ENCODE assay signal across 19 cellular contexts in genomic region chr1:32770741-32771548, GRCh38. TPM values are rescaled to one million over a fixed set of nuclear protein-coding genes. Genes with fewer than 3 reads are reported as not detected.
DNase-seq lines count a peak whose midpoint lies in the region; ATAC-seq and TF ChIP-seq lines count a peak whose summit lies in the region.
"Had no signal": no experiment of that assay in that cellular context is flagged by ENCODE, and none has a peak within 500 bp of the region (broad histone marks: within the 10 kb centered on the region; RNA-seq: fewer than 3 reads in every experiment).

No MANE protein-coding gene starts in this region.

- H2BK12ac ChIP-seq in neuronal stem cell (ENCODE audit: low read length): no peak overlapping the region

- ATAC-seq in activated CD8-positive, alpha-beta T cell treated with anti-CD3 and anti-CD28 coated beads, Interleukin-2, amount 10 ng/mL, durations not matched to agents 7 days and 5 days: no peak
- ATAC-seq in activated CD8-positive, alpha-beta T cell treated with anti-CD3 and anti-CD28 coated beads for 36 hours: no peak
- ATAC-seq in GM23338 (no peak), HG03457 (IDR thresholded peaks at IDR 0.05; ENCODE audit: unreplicated experiment) (no peak)

- H3K9me3 ChIP-seq in neuronal stem cell (replicated peaks in 1 of 2; ENCODE audit: control insufficient read depth in 2 of 2, insufficient read depth in 1 of 2, low read depth in 1 of 2, low read length in 2 of 2): peaks cover 0 to 1% of the 10 kb centered on the region in 2 donors
- H3K9me3 ChIP-seq: SJSA1 had no signal

- no peak overlapping the region for H3K14ac ChIP-seq in neuronal stem cell (ENCODE audit: low read length)

- no peak overlapping the region for H3K4me3 ChIP-seq in GM23338
- no peak overlapping the region for H3K4me3 ChIP-seq in neuronal stem cell (ENCODE audit: low read length in 2 of 2)
- H3K4me3 ChIP-seq: SJSA1 had no signal

- no peak overlapping the region for H2BK15ac ChIP-seq in neuronal stem cell (ENCODE audit: low read length)

- peak overlapping the region; percentile 46 for H3K27ac Mint-ChIP-seq in activated CD8-positive, alpha-beta T cell treated with anti-CD3 and anti-CD28 coated beads, Interleukin-2, amount 10 ng/mL, durations not matched to agents 7 days and 5 days
- no peak overlapping the region for H3K27ac Mint-ChIP-seq in activated CD8-positive, alpha-beta T cell treated with anti-CD3 and anti-CD28 coated beads for 36 hours
- H3K27ac Mint-ChIP-seq in GM23338 (no peak overlapping the region), chondrocyte (ENCODE audit: unreplicated experiment) (peak overlapping the region; percentile 32)
- H3K27ac Mint-ChIP-seq: CD14-positive monocyte had no signal

- no peak overlapping the region for H4K8ac ChIP-seq in neuronal stem cell (ENCODE audit: low read depth, low read length)

- H3K4me3 Mint-ChIP-seq in activated CD8-positive, alpha-beta T cell treated with anti-CD3 and anti-CD28 coated beads, Interleukin-2, amount 10 ng/mL, durations not matched to agents 7 days and 5 days: no peak overlapping the region
- no peak overlapping the region for H3K4me3 Mint-ChIP-seq in activated CD8-positive, alpha-beta T cell treated with anti-CD3 and anti-CD28 coated beads for 36 hours
- H3K4me3 Mint-ChIP-seq in GM23338: no peak overlapping the region
- no peak overlapping the region for H3K4me3 Mint-ChIP-seq in chondrocyte (ENCODE audit: unreplicated experiment)
- H3K4me3 Mint-ChIP-seq: CD14-positive monocyte had no signal

- no peak overlapping the region for H4K91ac ChIP-seq in neuronal stem cell (ENCODE audit: low read depth, low read length, poor library complexity)

- TF ChIP-seq CTCF in activated CD8-positive, alpha-beta T cell treated with anti-CD3 and anti-CD28 coated beads for 36 hours (IDR thresholded peaks at IDR 0.05): no peak
- TF ChIP-seq CTCF in GM23338 (conservative IDR thresholded peaks at IDR 0.05; ENCODE audit: low read depth in 2 of 2) (peak in 1 of 2 experiments; percentile 45; a peak in 2 of 4 replicates), chondrocyte (IDR thresholded peaks at IDR 0.05) (no peak)

- no peaks in the 10 kb centered on the region for H3K9me2 ChIP-seq in GM23338 (ENCODE audit: insufficient read depth)

- H3K9me3 Mint-ChIP-seq in activated CD8-positive, alpha-beta T cell treated with anti-CD3 and anti-CD28 coated beads, Interleukin-2, amount 10 ng/mL, durations not matched to agents 7 days and 5 days (ENCODE audit: insufficient read depth): no peaks in the 10 kb centered on the region
- no peaks in the 10 kb centered on the region for H3K9me3 Mint-ChIP-seq in activated CD8-positive, alpha-beta T cell treated with anti-CD3 and anti-CD28 coated beads for 36 hours
- H3K9me3 Mint-ChIP-seq in GM23338 (no peaks in the 10 kb centered on the region), chondrocyte (ENCODE audit: low read depth) (no peaks in the 10 kb centered on the region)
- H3K9me3 Mint-ChIP-seq: CD14-positive monocyte had no signal

- no peak overlapping the region for H3K4ac ChIP-seq in neuronal stem cell (ENCODE audit: low read length)

- H2BK5ac ChIP-seq in neuronal stem cell (ENCODE audit: low read length): no peak overlapping the region

- H3K27ac ChIP-seq in GM23338 (ENCODE audit: low read depth) (no peak overlapping the region), neuronal stem cell (replicated peaks; ENCODE audit: low read length) (no peak overlapping the region)
- H3K27ac ChIP-seq: SJSA1 had no signal

- peaks cover 4% of the 10 kb centered on the region for H3K79me1 ChIP-seq in neuronal stem cell (ENCODE audit: low read depth, low read length)

- H3K27me3 Mint-ChIP-seq in activated CD8-positive, alpha-beta T cell treated with anti-CD3 and anti-CD28 coated beads, Interleukin-2, amount 10 ng/mL, durations not matched to agents 7 days and 5 days (ENCODE audit: low read depth): no peaks in the 10 kb centered on the region
- H3K27me3 Mint-ChIP-seq in activated CD8-positive, alpha-beta T cell treated with anti-CD3 and anti-CD28 coated beads for 36 hours: no peaks in the 10 kb centered on the region
- H3K27me3 Mint-ChIP-seq in GM23338 (ENCODE audit: insufficient read depth, low read depth, poor library complexity) (peaks cover 24% of the 10 kb centered on the region), chondrocyte (ENCODE audit: low read depth) (no peaks in the 10 kb centered on the region)

- intact Hi-C loops in activated CD8-positive, alpha-beta T cell treated with anti-CD3 and anti-CD28 coated beads for 36 hours (cut with micrococcal nuclease): no loop called here

- H3K4me2 ChIP-seq in GM23338 (no peak overlapping the region), neuronal stem cell (ENCODE audit: insufficient read depth, low read length, poor library complexity, severe bottlenecking) (no peak overlapping the region)

- H3K79me2 ChIP-seq in GM23338 (replicated peaks; ENCODE audit: insufficient read depth): peaks cover 23% of the 10 kb centered on the region

- H3F3A ChIP-seq in GM23338 (replicated peaks; ENCODE audit: low read depth): peaks cover 38% of the 10 kb centered on the region

- H2AFZ ChIP-seq in GM23338 (no peak overlapping the region), neuronal stem cell (ENCODE audit: low read length) (no peak overlapping the region)

- peaks cover 13% of the 10 kb centered on the region for H3K36me3 Mint-ChIP-seq in activated CD8-positive, alpha-beta T cell treated with anti-CD3 and anti-CD28 coated beads, Interleukin-2, amount 10 ng/mL, durations not matched to agents 7 days and 5 days (ENCODE audit: low read depth)
- H3K36me3 Mint-ChIP-seq in activated CD8-positive, alpha-beta T cell treated with anti-CD3 and anti-CD28 coated beads for 36 hours (ENCODE audit: low read depth): peaks cover 17% of the 10 kb centered on the region
- H3K36me3 Mint-ChIP-seq in GM23338 (ENCODE audit: low read depth): peaks cover 56% of the 10 kb centered on the region
- peaks cover 11% of the 10 kb centered on the region for H3K36me3 Mint-ChIP-seq in chondrocyte (ENCODE audit: low read depth)

- H3K9ac ChIP-seq in neuronal stem cell (ENCODE audit: low read depth, low read length, poor library complexity): peak overlapping the region; percentile 15

- DNase-seq in activated CD8-positive, alpha-beta T cell treated with anti-CD3 and anti-CD28 coated beads, Interleukin-2, amount 10 ng/mL, durations not matched to agents 7 days and 5 days: no peak
- no peak for DNase-seq in activated CD8-positive, alpha-beta T cell treated with anti-CD3 and anti-CD28 coated beads for 36 hours
- DNase-seq in GM23338 (ENCODE audit: low spot score) (no peak), chondrocyte (ENCODE audit: low spot score) (peak; percentile 71), neuronal stem cell (ENCODE audit: low spot score) (no peak), H4 (ENCODE audit: low spot score) (no peak)
- DNase-seq in stimulated activated CD4-positive, alpha-beta T cell treated with anti-CD3 and anti-CD28 coated beads, Interleukin-15, amount 100 ng/mL, for 24 hours: no peak
- DNase-seq: 8988T, COR-L47, DMS79 treated with DMSO at 0.1 percent for 48 hours, MV-4-11, NCI-H1436 treated with DMSO at 0.1 percent for 48 hours, NCI-H2081, NCI-H2227 treated with DMSO at 0.1 percent for 48 hours, NCI-H524 treated with DMSO at 0.1 percent for 48 hours, OCI-M1 had no signal

- H3K23ac ChIP-seq in neuronal stem cell (ENCODE audit: low read depth, low read length, poor library complexity): no peak overlapping the region

- no peak overlapping the region for H2AK5ac ChIP-seq in neuronal stem cell (ENCODE audit: low read depth, low read length)

- H3K18ac ChIP-seq in neuronal stem cell (ENCODE audit: low read length): no peak overlapping the region

- CTCF ChIA-PET in activated CD8-positive, alpha-beta T cell treated with anti-CD3 and anti-CD28 coated beads, Interleukin-2, amount 10 ng/mL, durations not matched to agents 7 days and 5 days (lab: Charles Lee): interaction anchor here (0.7 to 6.3 kb wide), 3 partner anchors 57 to 251 kb away, joined by 4 to 142 read pairs (median 19); no protein-coding TSS in a partner anchor
- CTCF ChIA-PET in activated CD8-positive, alpha-beta T cell treated with anti-CD3 and anti-CD28 coated beads for 36 hours (lab: Charles Lee): interaction anchor here (1.0 to 13.2 kb wide), 2 partner anchors 25 to 60 kb away, joined by 3 to 197 read pairs; no protein-coding TSS in a partner anchor

- peaks cover 26% of the 10 kb centered on the region for H3K4me1 ChIP-seq in GM23338 (ENCODE audit: insufficient read depth)
- peaks cover 10 to 18% of the 10 kb centered on the region in 2 donors for H3K4me1 ChIP-seq in neuronal stem cell (ENCODE audit: control insufficient read depth in 2 of 2, insufficient read depth in 1 of 2, low read depth in 1 of 2, low read length in 2 of 2)

- peaks cover 12% of the 10 kb centered on the region for H3K36me3 ChIP-seq in GM23338 (ENCODE audit: insufficient read depth)
- peaks cover 34 to 64% of the 10 kb centered on the region in 2 donors for H3K36me3 ChIP-seq in neuronal stem cell (replicated peaks in 1 of 2; ENCODE audit: control insufficient read depth in 2 of 2, insufficient read depth in 2 of 2, low read length in 2 of 2)

- POLR2A ChIA-PET in activated CD8-positive, alpha-beta T cell treated with anti-CD3 and anti-CD28 coated beads, Interleukin-2, amount 10 ng/mL, durations not matched to agents 7 days and 5 days (lab: Charles Lee): no interaction called here
- POLR2A ChIA-PET in activated CD8-positive, alpha-beta T cell treated with anti-CD3 and anti-CD28 coated beads for 36 hours (lab: Charles Lee): interaction anchor here (1.6 kb wide), 1 partner anchor 21 kb away, joined by 4 read pairs; no protein-coding TSS in a partner anchor

- H2BK120ac ChIP-seq in neuronal stem cell (ENCODE audit: low read depth, low read length): no peak overlapping the region

- no CpG with 5 or more reads among the region's 18 CpGs for WGBS in neuronal stem cell (ENCODE audit: extremely low coverage in 2 of 2, insufficient read length in 2 of 2, insufficient replicate concordance in 1 of 2), 2 donors

- no peaks in the 10 kb centered on the region for H3K27me3 ChIP-seq in GM23338 (ENCODE audit: insufficient read depth)
- H3K27me3 ChIP-seq in neuronal stem cell (ENCODE audit: control insufficient read depth in 3 of 3, insufficient read depth in 3 of 3, low read depth in 1 of 3, low read length in 3 of 3): peaks cover 0 to 3% (median 0%) of the 10 kb centered on the region in 3 experiments
- H3K27me3 ChIP-seq: SJSA1 had no signal

- H3K4me1 Mint-ChIP-seq in activated CD8-positive, alpha-beta T cell treated with anti-CD3 and anti-CD28 coated beads, Interleukin-2, amount 10 ng/mL, durations not matched to agents 7 days and 5 days (ENCODE audit: low read depth): peaks cover 21% of the 10 kb centered on the region
- peaks cover 14% of the 10 kb centered on the region for H3K4me1 Mint-ChIP-seq in activated CD8-positive, alpha-beta T cell treated with anti-CD3 and anti-CD28 coated beads for 36 hours (ENCODE audit: low read depth)
- H3K4me1 Mint-ChIP-seq in GM23338: peaks cover 51% of the 10 kb centered on the region
- H3K4me1 Mint-ChIP-seq in chondrocyte (ENCODE audit: low read depth): peaks cover 56% of the 10 kb centered on the region

- H4K20me1 ChIP-seq in GM23338 (replicated peaks; ENCODE audit: insufficient read depth): peaks cover 30% of the 10 kb centered on the region

RNA-seq across cellular contexts. Expression of gene YARS1, which starts 46.2 kb away (rescaled TPM):
- 100 to 1,000 TPM; 175 to 189 TPM for total RNA-seq in activated CD8-positive, alpha-beta T cell treated with anti-CD3 and anti-CD28 coated beads, Interleukin-2, amount 10 ng/mL, durations not matched to agents 7 days and 5 days
- 100 to 1,000 TPM; 231 to 238 TPM for total RNA-seq in activated CD8-positive, alpha-beta T cell treated with anti-CD3 and anti-CD28 coated beads for 36 hours
- 158 and 182 TPM in 2 replicates for total RNA-seq in GM23338 (2014; rRNA removed; shearing (Covaris generic))
- polyA plus RNA-seq in GM23338 (2016; fragmentation: Nextera tagmentation; extraction: Ambion mirVana): 132 and 134 TPM in 2 replicates
- total RNA-seq in chondrocyte: 52.2 to 160 TPM (median 147 TPM) in 3 replicates
- 47.5 TPM for polyA plus RNA-seq in neuronal stem cell (2013, experiment 1 of 2)
- 49.0 TPM for polyA plus RNA-seq in neuronal stem cell (2013, experiment 2 of 2)
- 136 and 168 TPM in 2 replicates for total RNA-seq in H4 (2014; rRNA removed; shearing (Covaris generic))

RNA-seq across cellular contexts. Expression of gene S100PBP, which starts 46.5 kb away (rescaled TPM):
- 10 to 100 TPM; 78.3 to 78.9 TPM for total RNA-seq in activated CD8-positive, alpha-beta T cell treated with anti-CD3 and anti-CD28 coated beads, Interleukin-2, amount 10 ng/mL, durations not matched to agents 7 days and 5 days
- 10 to 100 TPM; 25.7 to 27.3 TPM for total RNA-seq in activated CD8-positive, alpha-beta T cell treated with anti-CD3 and anti-CD28 coated beads for 36 hours
- total RNA-seq in GM23338 (2014; rRNA removed; shearing (Covaris generic)): 60.5 and 65.2 TPM in 2 replicates
- polyA plus RNA-seq in GM23338 (2016; fragmentation: Nextera tagmentation; extraction: Ambion mirVana): 21.9 and 30.6 TPM in 2 replicates
- 39.6 to 55.8 TPM (median 40.5 TPM) in 3 replicates for total RNA-seq in chondrocyte
- polyA plus RNA-seq in neuronal stem cell (2013, experiment 1 of 2): 23.3 TPM
- polyA plus RNA-seq in neuronal stem cell (2013, experiment 2 of 2): 25.6 TPM
- total RNA-seq in H4 (2014; rRNA removed; shearing (Covaris generic)): 25.2 and 29.1 TPM in 2 replicates

Comparison
In these comparisons a context has a peak if more than half of its experiments do, and no peak if none do; other contexts are left out.
1. H3K27ac Mint-ChIP-seq: peak in activated CD8-positive, alpha-beta T cell treated with anti-CD3 and anti-CD28 coated beads, Interleukin-2, amount 10 ng/mL, durations not matched to agents 7 days and 5 days (single experiment) and chondrocyte (single experiment); none in activated CD8-positive, alpha-beta T cell treated with anti-CD3 and anti-CD28 coated beads for 36 hours (single experiment) and GM23338 (single experiment).